14 cellular contexts compared by ENCODE assay signal in genomic region chr20:47124235-47124717, GRCh38.
DNase-seq lines count a peak whose midpoint lies in the region; ATAC-seq and TF ChIP-seq lines count a peak whose summit lies in the region.
"Had no signal": no experiment of that assay in that cellular context is flagged by ENCODE, and none has a peak within 500 bp of the region (broad histone marks: within the 10 kb centered on the region; RNA-seq: fewer than 3 reads in every experiment).

No MANE protein-coding gene starts in this region.

- H3K27ac ChIP-seq in RWPE2 (ENCODE audit: poor library complexity, severe bottlenecking) (peak overlapping the region; percentile 100), esophagus muscularis mucosa (replicated peaks in 1 of 4) (peak overlapping the region; percentile 75 to 80 (median 78)), muscle layer of duodenum (ENCODE audit: low read length) (peak overlapping the region; percentile 73), uterus (peak overlapping the region; percentile 8 to 72)
- H3K27ac ChIP-seq in CD4-positive, alpha-beta memory T cell (ENCODE audit: low read depth, low read length), result no peak overlapping the region

- TF ChIP-seq POLR2A in esophagus muscularis mucosa (IDR thresholded peaks at IDR 0.05; ENCODE audit: low read depth) (no peak), uterus (IDR thresholded peaks at IDR 0.05) (no peak)

- CTCF ChIA-PET in CD4-positive, alpha-beta memory T cell (lab: Charles Lee; ENCODE audit: partially characterized antibody), result interaction anchor here (0.8 kb wide), 1 partner anchor 9 kb away, joined by 4 read pairs; no protein-coding TSS in a partner anchor

- TF ChIP-seq EP300 in esophagus muscularis mucosa (IDR thresholded peaks at IDR 0.05), result no peak

- no peak overlapping the region for H3K27ac Mint-ChIP-seq in nephron progenitor cell
- H3K27ac Mint-ChIP-seq in CD4-positive, alpha-beta memory T cell, result no peak overlapping the region
- H3K27ac Mint-ChIP-seq: activated naive CD4-positive, alpha-beta T cell treated with anti-CD3 and anti-CD28 coated beads, Interleukin-2, amount 50 U/mL, for 72 hours had no signal

- no peaks in the 10 kb centered on the region for H3K9me3 Mint-ChIP-seq in nephron progenitor cell
- peaks cover 0 to 2% (median 0%) of the 10 kb centered on the region in 8 donors for H3K9me3 Mint-ChIP-seq in CD4-positive, alpha-beta memory T cell
- H3K9me3 Mint-ChIP-seq: activated naive CD4-positive, alpha-beta T cell treated with anti-CD3 and anti-CD28 coated beads, Interleukin-2, amount 50 U/mL, for 72 hours had no signal

- POLR2A ChIA-PET in CD4-positive, alpha-beta memory T cell (lab: Charles Lee; ENCODE audit: partially characterized antibody), result no interaction called here

- H3K4me1 ChIP-seq in RWPE2 (ENCODE audit: insufficient read depth, poor library complexity, severe bottlenecking) (peaks cover 38% of the 10 kb centered on the region), esophagus muscularis mucosa (peaks cover 20 to 34% (median 33%) of the 10 kb centered on the region in 4 donors), muscle layer of duodenum (ENCODE audit: control insufficient read depth in 1 of 2, insufficient read depth in 2 of 2, low read length in 2 of 2) (peaks cover 4 to 12% of the 10 kb centered on the region in 2 donors), uterus (no peaks in the 10 kb centered on the region)
- H3K4me1 ChIP-seq in CD4-positive, alpha-beta memory T cell (ENCODE audit: insufficient read depth, low read length), result no peaks in the 10 kb centered on the region

- H3K36me3 ChIP-seq in RWPE2 (ENCODE audit: low read depth) (no peaks in the 10 kb centered on the region), esophagus muscularis mucosa (no peaks in the 10 kb centered on the region), muscle layer of duodenum (ENCODE audit: control insufficient read depth in 1 of 2, insufficient read depth in 2 of 2, low read length in 2 of 2) (no peaks in the 10 kb centered on the region), uterus (no peaks in the 10 kb centered on the region)
- H3K36me3 ChIP-seq in CD4-positive, alpha-beta memory T cell (ENCODE audit: insufficient read depth, low read length), result no peaks in the 10 kb centered on the region

- ATAC-seq in RWPE2 (ENCODE audit: low read depth) (peak; percentile 11), HG02981 (IDR thresholded peaks at IDR 0.05; ENCODE audit: unreplicated experiment) (no peak)
- ATAC-seq: activated naive CD4-positive, alpha-beta T cell treated with anti-CD3 and anti-CD28 coated beads, Interleukin-2, amount 50 U/mL, for 72 hours had no signal

- peaks cover 40% of the 10 kb centered on the region for H3K4me1 Mint-ChIP-seq in nephron progenitor cell
- no peaks in the 10 kb centered on the region for H3K4me1 Mint-ChIP-seq in CD4-positive, alpha-beta memory T cell

- intact Hi-C loops in esophagus muscularis mucosa (cut with DNase I) (no loop called here), uterus (cut with DNase I; ENCODE audit: low total_unique reads) (no loop called here)
- intact Hi-C loops in CD4-positive, alpha-beta memory T cell (cut with micrococcal nuclease), result no loop called here

- H3K9me3 ChIP-seq in RWPE2 (ENCODE audit: severe bottlenecking), result no peaks in the 10 kb centered on the region
- H3K9me3 ChIP-seq in esophagus muscularis mucosa, result no peaks in the 10 kb centered on the region
- H3K9me3 ChIP-seq in muscle layer of duodenum (ENCODE audit: control insufficient read depth in 1 of 2, low read length in 2 of 2), result no peaks in the 10 kb centered on the region
- no peaks in the 10 kb centered on the region for H3K9me3 ChIP-seq in uterus
- no peaks in the 10 kb centered on the region for H3K9me3 ChIP-seq in CD4-positive, alpha-beta memory T cell (ENCODE audit: control insufficient read depth in 1 of 2, low read length in 2 of 2)

- 62% methylated on average over 3 of the region's 3 CpGs for WGBS in esophagus muscularis mucosa

- TF ChIP-seq CTCF in RWPE2 (IDR thresholded peaks at IDR 0.05; ENCODE audit: poor library complexity, severe bottlenecking) (no peak), esophagus muscularis mucosa (IDR thresholded peaks at IDR 0.05) (no peak), uterus (IDR thresholded peaks at IDR 0.05) (no peak), nephron progenitor cell (IDR thresholded peaks at IDR 0.05) (no peak)

- no peaks in the 10 kb centered on the region for H3K36me3 Mint-ChIP-seq in nephron progenitor cell (ENCODE audit: low read depth)
- no peaks in the 10 kb centered on the region for H3K36me3 Mint-ChIP-seq in CD4-positive, alpha-beta memory T cell
- H3K36me3 Mint-ChIP-seq: activated naive CD4-positive, alpha-beta T cell treated with anti-CD3 and anti-CD28 coated beads, Interleukin-2, amount 50 U/mL, for 72 hours had no signal

- no peaks in the 10 kb centered on the region for H3K27me3 ChIP-seq in RWPE2 (ENCODE audit: insufficient read depth, poor library complexity, severe bottlenecking)
- H3K27me3 ChIP-seq in esophagus muscularis mucosa, result no peaks in the 10 kb centered on the region
- no peaks in the 10 kb centered on the region for H3K27me3 ChIP-seq in muscle layer of duodenum (ENCODE audit: low read depth, low read length)
- H3K27me3 ChIP-seq in uterus, result no peaks in the 10 kb centered on the region
- peaks cover 7% of the 10 kb centered on the region for H3K27me3 ChIP-seq in CD4-positive, alpha-beta memory T cell (ENCODE audit: insufficient read depth, low read length)

- H3K4me3 Mint-ChIP-seq in nephron progenitor cell, result no peak overlapping the region
- H3K4me3 Mint-ChIP-seq in CD4-positive, alpha-beta memory T cell, result no peak overlapping the region

- no peak for DNase-seq in RWPE2 (ENCODE audit: low spot score)
- no peak for DNase-seq in esophagus muscularis mucosa (ENCODE audit: extremely low spot score)
- no peak for DNase-seq in uterus
- no peak for DNase-seq in AG08396 (ENCODE audit: low spot score)
- no peak for DNase-seq in nephron progenitor cell
- DNase-seq in CD4-positive, alpha-beta memory T cell, result no peak
- DNase-seq: kidney; NCI-H146; SHP77 treated with DMSO at 0.1 percent for 48 hours; stimulated activated CD4-positive, alpha-beta T cell treated with anti-CD3 and anti-CD28 coated beads, Interleukin-12 subunit alpha, Interleukin-12 subunit beta, amount 100 ng/mL, for 4 hours; stimulated activated naive CD4-positive, alpha-beta T cell treated with Interleukin-2 at 50 U/mL for 16 hours had no signal

- no peak overlapping the region for H3K4me3 ChIP-seq in RWPE2 (ENCODE audit: severe bottlenecking)
- H3K4me3 ChIP-seq in esophagus muscularis mucosa, result no peak overlapping the region
- H3K4me3 ChIP-seq in muscle layer of duodenum (ENCODE audit: low read depth in 1 of 2, low read length in 2 of 2), result no peak overlapping the region
- no peak overlapping the region for H3K4me3 ChIP-seq in uterus
- no peak overlapping the region for H3K4me3 ChIP-seq in CD4-positive, alpha-beta memory T cell (ENCODE audit: low read length in 2 of 2)

- H3K27me3 Mint-ChIP-seq in nephron progenitor cell (ENCODE audit: low read depth, poor library complexity), result no peaks in the 10 kb centered on the region
- peaks cover 21 to 28% of the 10 kb centered on the region in 2 donors for H3K27me3 Mint-ChIP-seq in CD4-positive, alpha-beta memory T cell
